Comparison of ENCODE assay signal across 11 cellular contexts in genomic region chrX:1480082-1480785, GRCh38. TPM values are rescaled to one million over a fixed set of nuclear protein-coding genes. Genes with fewer than 3 reads are reported as not detected.
DNase-seq lines count a peak whose midpoint lies in the region; ATAC-seq, FAIRE-seq and TF ChIP-seq lines count a peak whose summit lies in the region.
"Had no signal": no experiment of that assay in that cellular context is flagged by ENCODE, and none has a peak within 500 bp of the region (broad histone marks: within the 10 kb centered on the region; RNA-seq: fewer than 3 reads in every experiment).

No MANE protein-coding gene starts in this region.

- peak overlapping the region; percentile 34 for H3K9ac ChIP-seq in OCI-LY1 (ENCODE audit: low read length)

- H3K27ac ChIP-seq in OCI-LY1 (ENCODE audit: low read depth, low read length, poor library complexity, severe bottlenecking) (peak overlapping the region; percentile 97), pancreas (no peak overlapping the region)

- ATAC-seq in GM19035 (IDR thresholded peaks at IDR 0.05; ENCODE audit: unreplicated experiment) (peak; percentile 6), pancreas (no peak), HG03565 (IDR thresholded peaks at IDR 0.05; ENCODE audit: unreplicated experiment) (no peak)

- no peaks in the 10 kb centered on the region for H3K27me3 Mint-ChIP-seq in activated naive CD8-positive, alpha-beta T cell treated with anti-CD3 and anti-CD28 coated beads for 36 hours
- peaks cover 21% of the 10 kb centered on the region for H3K27me3 Mint-ChIP-seq in progenitor cell of endocrine pancreas

- peak overlapping the region; percentile 15 for H3K4me3 Mint-ChIP-seq in activated naive CD8-positive, alpha-beta T cell treated with anti-CD3 and anti-CD28 coated beads for 36 hours
- no peak overlapping the region for H3K4me3 Mint-ChIP-seq in progenitor cell of endocrine pancreas (ENCODE audit: low read depth)

- no peaks in the 10 kb centered on the region for H4K20me1 ChIP-seq in OCI-LY1 (ENCODE audit: insufficient read depth, low read length)

- peaks cover 14% of the 10 kb centered on the region for H3K9me3 Mint-ChIP-seq in activated naive CD8-positive, alpha-beta T cell treated with anti-CD3 and anti-CD28 coated beads for 36 hours
- H3K9me3 Mint-ChIP-seq in progenitor cell of endocrine pancreas (ENCODE audit: low read depth), result peaks cover 20% of the 10 kb centered on the region

- H3K4me3 ChIP-seq in OCI-LY1 (ENCODE audit: low read depth, low read length, poor library complexity, severe bottlenecking), result no peak overlapping the region
- no peak overlapping the region for H3K4me3 ChIP-seq in pancreas

- no peak for FAIRE-seq in pancreas (lab: Jason Lieb, UNC)
- FAIRE-seq: TTC549, urothelium cell line had no signal

- 62 to 74% methylated on average over 8 of the region's 8 CpGs for WGBS in pancreas, 2 donors

- H3K4me1 ChIP-seq in OCI-LY1 (ENCODE audit: insufficient read depth, low read length, severe bottlenecking) (peaks cover 70% of the 10 kb centered on the region), pancreas (no peaks in the 10 kb centered on the region)

- H3K36me3 ChIP-seq in OCI-LY1 (ENCODE audit: insufficient read depth, low read length) (peaks cover 64% of the 10 kb centered on the region), pancreas (no peaks in the 10 kb centered on the region)

- peaks cover 4% of the 10 kb centered on the region; the same call in 1 of the 2 replicates for H3F3A ChIP-seq in OCI-LY1 (ENCODE audit: insufficient read depth, low read length)

- H3K27ac Mint-ChIP-seq in activated naive CD8-positive, alpha-beta T cell treated with anti-CD3 and anti-CD28 coated beads for 36 hours, result peak overlapping the region; percentile 100
- peak overlapping the region; percentile 27 for H3K27ac Mint-ChIP-seq in progenitor cell of endocrine pancreas

- H3K9me3 ChIP-seq in OCI-LY1 (ENCODE audit: low read length) (no peaks in the 10 kb centered on the region; the same call in 1 of the 2 replicates), pancreas (no peaks in the 10 kb centered on the region)

- no peak for TF ChIP-seq CTCF in OCI-LY1 (IDR thresholded peaks at IDR 0.05; ENCODE audit: low read length)
- no peak for TF ChIP-seq CTCF in progenitor cell of endocrine pancreas (IDR thresholded peaks at IDR 0.05; ENCODE audit: unreplicated experiment)
- TF ChIP-seq CTCF in pancreas (IDR thresholded peaks at IDR 0.05), result no peak

- H3K4me1 Mint-ChIP-seq in activated naive CD8-positive, alpha-beta T cell treated with anti-CD3 and anti-CD28 coated beads for 36 hours, result peaks cover 57% of the 10 kb centered on the region
- H3K4me1 Mint-ChIP-seq in progenitor cell of endocrine pancreas (ENCODE audit: low read depth), result peaks cover 4% of the 10 kb centered on the region

- intact Hi-C loops in pancreas (cut with DNase I), result no loop called here

- H3K9me2 ChIP-seq in OCI-LY1 (ENCODE audit: low read depth, low read length), result no peaks in the 10 kb centered on the region

- H3K4me2 ChIP-seq in OCI-LY1 (ENCODE audit: low read length), result peak overlapping the region; percentile 13; the same call in 1 of the 2 replicates

- peaks cover 38% of the 10 kb centered on the region for H3K36me3 Mint-ChIP-seq in activated naive CD8-positive, alpha-beta T cell treated with anti-CD3 and anti-CD28 coated beads for 36 hours
- H3K36me3 Mint-ChIP-seq in progenitor cell of endocrine pancreas (ENCODE audit: insufficient read depth), result no peaks in the 10 kb centered on the region

- H3K79me2 ChIP-seq in OCI-LY1 (ENCODE audit: insufficient read depth, low read length), result peaks cover 31% of the 10 kb centered on the region

- H2AFZ ChIP-seq in OCI-LY1 (ENCODE audit: low read length), result no peak overlapping the region

- DNase-seq in activated naive CD8-positive, alpha-beta T cell treated with anti-CD3 and anti-CD28 coated beads for 36 hours, result no peak
- no peak for DNase-seq in progenitor cell of endocrine pancreas (ENCODE audit: low spot score, unreplicated experiment)
- no peak for DNase-seq in pancreas
- DNase-seq in NCI-H1436 treated with DMSO at 0.1 percent for 48 hours (lab: John Stamatoyannopoulos, UW), result no peak
- DNase-seq: NCI-H2107 had no signal

- no peaks in the 10 kb centered on the region for H3K27me3 ChIP-seq in OCI-LY1 (ENCODE audit: insufficient read depth, low read length)
- H3K27me3 ChIP-seq in pancreas, result no peaks in the 10 kb centered on the region

RNA-seq across cellular contexts. Expression of gene ASMTL, which starts 27.5 kb away (rescaled TPM):
- 10 to 100 TPM; 29.4 to 30.5 TPM for total RNA-seq in activated naive CD8-positive, alpha-beta T cell treated with anti-CD3 and anti-CD28 coated beads for 36 hours
- 24.5 and 26.2 TPM in 2 replicates for total RNA-seq in progenitor cell of endocrine pancreas
- total RNA-seq in pancreas, result 10 to 100 TPM; 11.2 to 19.4 (median 15.6) TPM
- 10 to 100 TPM; 16.9 to 25.9 TPM for polyA plus RNA-seq in pancreas

RNA-seq across cellular contexts. Expression of gene P2RY8, which starts 56.8 kb away (rescaled TPM):
- 10 to 100 TPM; 12.5 to 13.3 TPM for total RNA-seq in activated naive CD8-positive, alpha-beta T cell treated with anti-CD3 and anti-CD28 coated beads for 36 hours
- total RNA-seq in progenitor cell of endocrine pancreas, result not detected in 2 replicates
- 1 to 10 TPM in 2 of 6 donors, under 1 TPM in 4; 0.42 to 1.4 (median 0.58) TPM for total RNA-seq in pancreas
- under 1 TPM; 0.35 to 0.38 TPM for polyA plus RNA-seq in pancreas
- total RNA-seq: pulmonary artery endothelial cell had no signal

Comparison
In these comparisons a context has a peak if more than half of its experiments do, and no peak if none do; other contexts are left out.
1. RNA of gene P2RY8, which starts 56.8 kb away (total RNA-seq): 12.5 to 13.3 TPM in activated naive CD8-positive, alpha-beta T cell treated with anti-CD3 and anti-CD28 coated beads for 36 hours; 0.42 to 1.4 TPM in pancreas and not detected in progenitor cell of endocrine pancreas; every median in the first group is over 4 times any median in the second.